In genomic region chr13:26653842-26654241, GRCh38 we compare ENCODE assay signal across 5 cellular contexts.
"Had no signal": no experiment of that assay in that cellular context is flagged by ENCODE, and none has a peak within 500 bp of the region (broad histone marks: within the 10 kb centered on the region; RNA-seq: fewer than 3 reads in every experiment).

No MANE protein-coding gene starts in this region.

- H3K4me1 Mint-ChIP-seq: IgD-negative memory B cell had no signal

- H3K4me3 Mint-ChIP-seq: IgD-negative memory B cell had no signal

- ATAC-seq: K562 had no signal

- H3K27me3 Mint-ChIP-seq: IgD-negative memory B cell had no signal

- DNase-seq: KBM-7 had no signal

- H3K27ac Mint-ChIP-seq: IgD-negative memory B cell had no signal

- H3K27ac ChIP-seq: HL-60 had no signal

- H3K36me3 Mint-ChIP-seq: IgD-negative memory B cell had no signal

- H3K4me3 ChIP-seq: K562 had no signal

- FAIRE-seq: HTR-8/SVneo, K562 had no signal
